Comparison of ENCODE assay signal across 2 cellular contexts in the genomic region with DNA sequence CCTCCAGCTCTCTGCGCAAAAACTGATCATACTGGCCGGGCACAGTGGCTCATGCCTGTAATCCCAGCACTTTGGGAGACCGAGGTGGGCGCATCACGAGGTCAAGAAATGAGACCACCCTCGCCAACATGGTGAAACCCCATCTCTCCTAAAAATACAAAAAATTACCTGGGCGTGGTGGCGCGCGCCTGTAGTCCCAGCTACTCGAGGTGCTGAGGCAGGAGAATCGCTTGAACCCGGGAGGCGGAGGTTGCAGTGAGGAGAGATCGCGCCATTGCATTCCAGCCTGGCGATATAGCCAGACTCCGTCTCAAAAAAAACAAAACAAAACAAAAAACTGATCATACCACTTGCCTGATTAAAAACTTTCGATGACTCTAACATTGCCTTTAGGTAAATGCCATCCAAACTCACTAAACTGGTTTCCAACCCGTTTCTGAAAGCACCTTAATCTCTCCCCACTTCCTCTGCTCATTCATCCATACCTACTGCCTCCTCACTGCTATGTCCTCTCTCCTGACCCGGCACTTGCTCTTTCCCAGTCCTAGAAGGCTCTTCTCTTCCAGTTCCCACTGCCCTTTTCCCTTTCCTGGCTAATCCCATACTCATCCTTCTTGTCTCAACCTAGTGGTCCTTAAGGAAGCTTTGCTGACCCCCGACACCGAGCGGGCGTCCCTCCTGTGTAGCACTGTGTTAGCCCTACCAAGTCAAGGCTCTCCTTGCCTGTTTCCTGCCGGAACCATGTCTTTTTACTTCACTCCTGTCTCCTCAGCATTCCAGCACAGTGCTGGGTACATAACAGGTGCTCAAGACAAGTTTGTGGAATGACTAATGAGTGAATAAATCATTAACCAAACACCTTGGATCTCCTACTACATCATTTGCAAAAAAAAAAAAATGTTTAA.
TF ChIP-seq lines count a peak whose summit lies in the region.

No MANE protein-coding gene starts in this region.

TF ChIP-seq in A549, 52 proteins besides CTCF, POLR2A, EP300 and RAD21 (continued from another document):
- TF ChIP-seq, protein P1, sequence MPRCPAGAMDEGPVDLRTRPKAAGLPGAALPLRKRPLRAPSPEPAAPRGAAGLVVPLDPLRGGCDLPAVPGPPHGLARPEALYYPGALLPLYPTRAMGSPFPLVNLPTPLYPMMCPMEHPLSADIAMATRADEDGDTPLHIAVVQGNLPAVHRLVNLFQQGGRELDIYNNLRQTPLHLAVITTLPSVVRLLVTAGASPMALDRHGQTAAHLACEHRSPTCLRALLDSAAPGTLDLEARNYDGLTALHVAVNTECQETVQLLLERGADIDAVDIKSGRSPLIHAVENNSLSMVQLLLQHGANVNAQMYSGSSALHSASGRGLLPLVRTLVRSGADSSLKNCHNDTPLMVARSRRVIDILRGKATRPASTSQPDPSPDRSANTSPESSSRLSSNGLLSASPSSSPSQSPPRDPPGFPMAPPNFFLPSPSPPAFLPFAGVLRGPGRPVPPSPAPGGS (IDR thresholded peaks at IDR 0.05), result no peak
- no peak for TF ChIP-seq SREBF2 (IDR thresholded peaks at IDR 0.05)
- TF ChIP-seq ZC3H11A (IDR thresholded peaks at IDR 0.05), result no peak
- TF ChIP-seq USF2 (IDR thresholded peaks at IDR 0.05), result no peak
- no peak for TF ChIP-seq RFX5 (IDR thresholded peaks at IDR 0.05)
- TF ChIP-seq RCOR1 (IDR thresholded peaks at IDR 0.05; ENCODE audit: low read depth, low read length), result no peak
- TF ChIP-seq POLR2AphosphoS2 (conservative IDR thresholded peaks at IDR 0.05; ENCODE audit: low read length), result no peak
- TF ChIP-seq NFE2L2 (conservative IDR thresholded peaks at IDR 0.05; ENCODE audit: low read length), result no peak
- no peak for TF ChIP-seq HOXB13 (CRISPR knock-in tag; IDR thresholded peaks at IDR 0.05; ENCODE audit: low read depth)
- no peak for TF ChIP-seq ATOH8 (CRISPR knock-in tag; IDR thresholded peaks at IDR 0.05; ENCODE audit: low read depth)
- TF ChIP-seq FOSB (CRISPR knock-in tag; IDR thresholded peaks at IDR 0.05), result no peak
- TF ChIP-seq CBX8 (IDR thresholded peaks at IDR 0.05), result no peak
- TF ChIP-seq NR3C1 (IDR thresholded peaks at IDR 0.05), result no peak

TF ChIP-seq in SK-N-SH, 30 proteins besides CTCF, POLR2A, EP300 and RAD21 (continued from another document):
- no peak for TF ChIP-seq REST (IDR thresholded peaks at IDR 0.05; ENCODE audit: low read depth, low read length)
- no peak for TF ChIP-seq RFX5 (IDR thresholded peaks at IDR 0.05; ENCODE audit: low read length)
- no peak for TF ChIP-seq MEF2A (IDR thresholded peaks at IDR 0.05; ENCODE audit: borderline replicate concordance, low read depth)
- no peak for TF ChIP-seq NFIC (IDR thresholded peaks at IDR 0.05; ENCODE audit: borderline replicate concordance)
- no peak for TF ChIP-seq NRF1 (IDR thresholded peaks at IDR 0.05; ENCODE audit: low read depth, low read length)
- no peak for TF ChIP-seq ZBTB33 (IDR thresholded peaks at IDR 0.05; ENCODE audit: borderline replicate concordance, low read depth)
- TF ChIP-seq TCF12 (IDR thresholded peaks at IDR 0.05), result no peak
- TF ChIP-seq RXRA (IDR thresholded peaks at IDR 0.05; ENCODE audit: borderline replicate concordance, low read depth), result no peak
TF ChIP-seq in SK-N-SH: peak in this region for 0.
